Comparison of ENCODE assay signal across 19 cellular contexts in genomic region chr1:106465666-106466065, GRCh38.
DNase-seq lines count a peak whose midpoint lies in the region; ATAC-seq lines count a peak whose summit lies in the region.
"Had no signal": no experiment of that assay in that cellular context is flagged by ENCODE, and none has a peak within 500 bp of the region (broad histone marks: within the 10 kb centered on the region; RNA-seq: fewer than 3 reads in every experiment).

No MANE protein-coding gene starts in this region.

- ATAC-seq in HG02840 (IDR thresholded peaks at IDR 0.05; ENCODE audit: low FRiP score, unreplicated experiment) (no peak), GM19395 (IDR thresholded peaks at IDR 0.05; ENCODE audit: unreplicated experiment) (no peak)
- ATAC-seq: Panc1, Right ventricle myocardium inferior had no signal

- no peak overlapping the region for H3K27ac Mint-ChIP-seq in immature natural killer cell
- H3K27ac Mint-ChIP-seq: CD14-positive monocyte had no signal

- no peaks in the 10 kb centered on the region for H3K4me1 Mint-ChIP-seq in immature natural killer cell
- H3K4me1 Mint-ChIP-seq: CD14-positive monocyte had no signal

- peaks cover 8 to 54% (median 25%) of the 10 kb centered on the region in 6 donors for H3K9me3 Mint-ChIP-seq in immature natural killer cell

- H3K27me3 ChIP-seq in adipocyte (replicated peaks; ENCODE audit: control insufficient read depth, insufficient read depth, low read length): no peaks in the 10 kb centered on the region

- peaks cover 15% of the 10 kb centered on the region for H3K9me3 ChIP-seq in adipocyte (ENCODE audit: control insufficient read depth, low read length)

- no peaks in the 10 kb centered on the region for H3K4me1 ChIP-seq in adipocyte (ENCODE audit: control insufficient read depth, insufficient read depth, low read length)

- H3K36me3 ChIP-seq in adipocyte (ENCODE audit: control insufficient read depth, insufficient read depth, low read length, severe bottlenecking): no peaks in the 10 kb centered on the region

- no peak overlapping the region for H3K9ac ChIP-seq in adipocyte (ENCODE audit: low read length)
- H3K9ac ChIP-seq: SK-N-SH had no signal

- no peak overlapping the region for H3K4me3 ChIP-seq in adipocyte (ENCODE audit: low read length)

- DNase-seq in Daoy (ENCODE audit: low read depth) (peak; percentile 4), M059J (ENCODE audit: low read depth) (peak; percentile 1), adipocyte (ENCODE audit: low read depth) (peak; percentile 13), non-pigmented ciliary epithelial cell (ENCODE audit: low read depth) (peak; percentile 32), immature natural killer cell (no peak)
- DNase-seq: ACHN, AML-193, DMS153, KBM-7, NCI-H1092 treated with DMSO at 0.1 percent for 48 hours, NCI-H187, NCI-H510A treated with DMSO at 0.1 percent for 48 hours, SK-N-SH, T-helper 1 cell had no signal

- H3K27me3 Mint-ChIP-seq in immature natural killer cell (ENCODE audit: low read depth in 3 of 3): peaks cover 0 to 2% (median 0%) of the 10 kb centered on the region in 3 donors

- H3K4me3 Mint-ChIP-seq in immature natural killer cell: no peak overlapping the region
- H3K4me3 Mint-ChIP-seq: CD14-positive monocyte had no signal

- peaks cover 0 to 4% (median 0%) of the 10 kb centered on the region in 3 donors for H3K36me3 Mint-ChIP-seq in immature natural killer cell
- H3K36me3 Mint-ChIP-seq: CD14-positive monocyte had no signal

Comparison
In these comparisons a context has a peak if more than half of its experiments do, and no peak if none do; other contexts are left out.
1. DNase-seq: peak in Daoy (single experiment), M059J (single experiment), adipocyte (single experiment) and non-pigmented ciliary epithelial cell (single experiment); none in immature natural killer cell (0 of 3).